In the genomic region with DNA sequence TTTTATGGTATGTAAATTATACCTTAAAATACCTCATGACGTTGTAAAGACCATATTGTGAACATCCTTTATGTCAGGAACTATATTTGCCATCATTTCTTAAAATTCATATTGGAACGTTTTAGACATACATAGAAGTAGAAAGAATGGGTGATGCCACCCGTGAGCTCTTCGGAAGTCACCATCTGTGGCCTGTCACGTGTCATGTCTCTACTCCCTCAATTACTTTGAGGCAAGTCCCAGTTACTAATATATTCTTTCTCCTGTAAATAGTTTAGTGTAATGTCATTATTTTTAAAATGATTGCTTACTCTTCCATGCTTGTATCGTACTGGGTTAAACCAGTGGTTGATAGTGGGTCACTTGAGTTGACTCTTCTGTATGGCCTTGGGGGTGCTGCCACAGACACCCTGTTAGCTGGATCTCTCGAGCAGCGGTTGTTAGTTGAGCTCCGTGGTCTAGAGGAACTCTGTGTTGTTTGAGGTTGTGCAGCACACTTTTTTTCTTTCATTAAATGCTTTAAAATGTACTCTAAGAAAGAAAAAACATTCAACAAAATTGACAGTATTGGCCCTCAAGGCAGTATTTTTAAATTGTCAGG, we compare ENCODE assay signal across 17 cellular contexts.
DNase-seq lines count a peak whose midpoint lies in the region; ATAC-seq and TF ChIP-seq lines count a peak whose summit lies in the region.
"Had no signal": no experiment of that assay in that cellular context is flagged by ENCODE, and none has a peak within 500 bp of the region (broad histone marks: within the 10 kb centered on the region; RNA-seq: fewer than 3 reads in every experiment).

No MANE protein-coding gene starts in this region.

- no peak for ATAC-seq in Panc1
- no peak for ATAC-seq in GM19455 (IDR thresholded peaks at IDR 0.05; ENCODE audit: unreplicated experiment)
- ATAC-seq in HG02588 (IDR thresholded peaks at IDR 0.05; ENCODE audit: unreplicated experiment): no peak
- no peak for ATAC-seq in GM21381 (IDR thresholded peaks at IDR 0.05; ENCODE audit: unreplicated experiment)
- ATAC-seq: stimulated activated naive CD8-positive, alpha-beta T cell treated with anti-CD3 and anti-CD28 coated beads, Interleukin-15, Interleukin-2, amounts not matched to agents 100 U/mL and 50 U/mL, for 24 hours had no signal

- POLR2A ChIA-PET in Panc1 (lab: Charles Lee): interaction anchor here (0.7 to 1.1 kb wide), 3 partner anchors 30 to 54 kb away, joined by 3 to 4 read pairs (median 3); no protein-coding TSS in a partner anchor

- H3K9me3 ChIP-seq in BLaER1 treated with 17β-estradiol and CSF1 and Interleukin-3, amounts not matched to agents 10 nM and 100 nM (replicated peaks in 1 of 11): peaks cover 0 to 17% (median 10%) of the 10 kb centered on the region in 11 experiments; a peak in 12 of 22 replicates
- H3K9me3 ChIP-seq in Panc1 (ENCODE audit: control insufficient read depth, insufficient read depth, low read depth, low read length) (no peaks in the 10 kb centered on the region), esophagus squamous epithelium (no peaks in the 10 kb centered on the region), osteoblast (ENCODE audit: low read depth, low read length) (no peaks in the 10 kb centered on the region)

- peak overlapping the region; percentile 39 to 92 (median 64); a peak in 20 of 22 replicates for H3K4me2 ChIP-seq in BLaER1 treated with 17β-estradiol and CSF1 and Interleukin-3, amounts not matched to agents 10 nM and 100 nM
- no peak overlapping the region for H3K4me2 ChIP-seq in osteoblast (ENCODE audit: insufficient read depth, low read length)

- in situ Hi-C loops in Panc1 (cut with HindIII; ENCODE audit: low pct_unique_long_range_greater_than_20kb, low sequenced_read_pairs): no loop called here

- no peak overlapping the region for H2AFZ ChIP-seq in osteoblast (ENCODE audit: low read length)

- 73 to 86% methylated on average over 9 of the region's 9 CpGs for WGBS in esophagus squamous epithelium, 2 donors

- no peak overlapping the region; a peak in 1 of 22 replicates for H3K9ac ChIP-seq in BLaER1 treated with 17β-estradiol and CSF1 and Interleukin-3, amounts not matched to agents 10 nM and 100 nM

- peaks cover 96% of the 10 kb centered on the region for H3K79me2 ChIP-seq in osteoblast (ENCODE audit: insufficient read depth, low read length)

- no peak for DNase-seq in Panc1 (ENCODE audit: low read depth, low spot score)
- no peak for DNase-seq in esophagus squamous epithelium (lab: John Stamatoyannopoulos, UW)
- no peak for DNase-seq in osteoblast (ENCODE audit: insufficient read length, low spot score, missing footprints)
- no peak for DNase-seq in NCI-H1436 treated with DMSO at 0.1 percent for 48 hours (lab: John Stamatoyannopoulos, UW)
- DNase-seq: activated CD4-positive, alpha-beta T cell treated with anti-CD3 and anti-CD28 coated beads, Interleukin-2, amount 50 U/mL, for 1 hour; activated naive CD8-positive, alpha-beta T cell treated with anti-CD3 and anti-CD28 coated beads for 36 hours; activated T-cell treated with anti-CD3 and anti-CD28 coated beads, Interleukin-2, amount 50 U/mL, for 1 hour; foreskin melanocyte; KG1; NCI-H2227 treated with DMSO at 0.1 percent for 48 hours; stimulated activated naive CD8-positive, alpha-beta T cell treated with anti-CD3 and anti-CD28 coated beads, Interleukin-15, Interleukin-2, amounts not matched to agents 100 U/mL and 50 U/mL, for 24 hours had no signal

- H3K36me3 ChIP-seq in BLaER1 treated with 17β-estradiol and CSF1 and Interleukin-3, amounts not matched to agents 10 nM and 100 nM: peaks cover 0 to 19% (median 7%) of the 10 kb centered on the region in 11 experiments; a peak in 4 of 22 replicates
- H3K36me3 ChIP-seq in Panc1 (ENCODE audit: control insufficient read depth, insufficient read depth, low read length) (no peaks in the 10 kb centered on the region), esophagus squamous epithelium (no peaks in the 10 kb centered on the region), osteoblast (ENCODE audit: insufficient read depth, low read length) (peaks cover 5% of the 10 kb centered on the region)

- no peak for TF ChIP-seq POLR2A in esophagus squamous epithelium (IDR thresholded peaks at IDR 0.05)

- peaks cover 11 to 95% (median 40%) of the 10 kb centered on the region in 11 experiments; a peak in 17 of 22 replicates for H4K20me1 ChIP-seq in BLaER1 treated with 17β-estradiol and CSF1 and Interleukin-3, amounts not matched to agents 10 nM and 100 nM
- peaks cover 43% of the 10 kb centered on the region for H4K20me1 ChIP-seq in osteoblast (ENCODE audit: insufficient read depth, low read length)

- peak overlapping the region in 10 of 11 experiments; percentile 44 to 91 (median 84); a peak in 18 of 22 replicates for H3K27ac ChIP-seq in BLaER1 treated with 17β-estradiol and CSF1 and Interleukin-3, amounts not matched to agents 10 nM and 100 nM
- H3K27ac ChIP-seq in Panc1 (ENCODE audit: low read length) (peak overlapping the region; percentile 99), esophagus squamous epithelium (peak overlapping the region in 3 of 4 donors; percentile 52 to 73 (median 68)), osteoblast (ENCODE audit: low read depth, low read length) (peak overlapping the region; percentile 88)

- TF ChIP-seq CTCF in Panc1 (IDR thresholded peaks at IDR 0.05): no peak
- no peak for TF ChIP-seq CTCF in esophagus squamous epithelium (IDR thresholded peaks at IDR 0.05)
- no peak for TF ChIP-seq CTCF in osteoblast (IDR thresholded peaks at IDR 0.05; ENCODE audit: extremely low read depth, low read depth, low read length)

- no peak overlapping the region for H3K4me3 ChIP-seq in BLaER1 treated with 17β-estradiol and CSF1 and Interleukin-3, amounts not matched to agents 10 nM and 100 nM
- H3K4me3 ChIP-seq in Panc1 (ENCODE audit: low read depth in 2 of 2, low read length in 2 of 2): no peak overlapping the region
- no peak overlapping the region for H3K4me3 ChIP-seq in esophagus squamous epithelium
- no peak overlapping the region for H3K4me3 ChIP-seq in osteoblast (ENCODE audit: insufficient read depth, low read length)
- H3K4me3 ChIP-seq: lung, skin epidermis had no signal

- peaks cover 79 to 94% (median 84%) of the 10 kb centered on the region in 10 experiments for H3K4me1 ChIP-seq in BLaER1 treated with 17β-estradiol and CSF1 and Interleukin-3, amounts not matched to agents 10 nM and 100 nM
- H3K4me1 ChIP-seq in Panc1 (ENCODE audit: control insufficient read depth, insufficient read depth, low read length) (peaks cover 100% of the 10 kb centered on the region), esophagus squamous epithelium (peaks cover 0 to 68% (median 29%) of the 10 kb centered on the region in 3 donors), osteoblast (ENCODE audit: insufficient read depth, low read length) (peaks cover 83% of the 10 kb centered on the region)

- intact Hi-C loops in Panc1 (cut with micrococcal nuclease; ENCODE audit: unreplicated experiment) (no loop called here), esophagus squamous epithelium (cut with DNase I) (no loop called here)

- BruUV-seq in Panc1 (replicated peaks; lab: Mats Ljungman, UMichigan): no TSS peak

- no peaks in the 10 kb centered on the region for H3K27me3 ChIP-seq in BLaER1 treated with 17β-estradiol and CSF1 and Interleukin-3, amounts not matched to agents 10 nM and 100 nM
- no peaks in the 10 kb centered on the region for H3K27me3 ChIP-seq in Panc1 (ENCODE audit: control insufficient read depth, insufficient read depth, low read length)
- H3K27me3 ChIP-seq in esophagus squamous epithelium: no peaks in the 10 kb centered on the region
- no peaks in the 10 kb centered on the region for H3K27me3 ChIP-seq in osteoblast (ENCODE audit: insufficient read depth, low read length)

- CTCF ChIA-PET in Panc1 (lab: Charles Lee): no interaction called here
